In the genomic region with DNA sequence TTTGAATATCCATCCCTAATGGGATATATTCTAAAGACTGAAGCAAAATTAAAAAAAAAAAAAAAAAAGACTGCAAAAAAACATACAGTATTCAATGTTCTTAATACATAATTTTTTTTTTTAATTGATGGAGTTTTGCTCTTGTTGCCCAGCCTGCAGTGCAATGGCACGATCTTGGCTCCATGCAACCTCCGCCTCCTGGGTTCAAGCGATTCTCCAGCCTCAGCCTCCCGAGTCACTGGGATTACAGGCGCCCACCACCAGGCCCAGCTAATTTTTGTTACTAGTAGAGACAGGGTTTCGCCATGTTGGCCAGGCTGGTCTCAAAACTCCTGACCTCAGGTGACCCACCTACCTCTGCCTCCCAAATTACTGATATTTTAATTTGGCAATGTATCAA, we compare ENCODE assay signal across 18 cellular contexts. TPM values are rescaled to one million over a fixed set of nuclear protein-coding genes. Genes with fewer than 3 reads are reported as not detected.
A peak's percentile ranks its signal among the peaks of the same experiment; 100 is the strongest.
DNase-seq lines count a peak whose midpoint lies in the region; ATAC-seq and TF ChIP-seq lines count a peak whose summit lies in the region.
"Had no signal": no experiment of that assay in that cellular context is flagged by ENCODE, and none has a peak within 500 bp of the region (broad histone marks: within the 10 kb centered on the region; RNA-seq: fewer than 3 reads in every experiment).

No MANE protein-coding gene starts in this region.

- H3K27ac ChIP-seq in CD4-positive, alpha-beta T cell (ENCODE audit: low read depth, low read length), result no peak overlapping the region

- no peak for DNase-seq in activated CD4-positive, alpha-beta T cell treated with anti-CD3 and anti-CD28 coated beads, Interleukin-2, amount 10 ng/mL, durations not matched to agents 24 days and 14 days
- no peak for DNase-seq in activated CD4-positive, alpha-beta T cell treated with anti-CD3 and anti-CD28 coated beads, Interleukin-2, amount 50 U/mL, for 48 hours
- DNase-seq in CD4-positive, alpha-beta T cell, result no peak
- DNase-seq in activated CD8-positive, alpha-beta T cell treated with anti-CD3 and anti-CD28 coated beads for 36 hours, result no peak
- DNase-seq in effector memory CD8-positive, alpha-beta T cell, result no peak
- no peak for DNase-seq in HEK293T (ENCODE audit: extremely low spot score)
- DNase-seq: 8988T, Calu3, GF-D8, GOT3, NCI-H1105 treated with DMSO at 0.1 percent for 48 hours, NCI-H1694, NCI-H510A treated with DMSO at 0.1 percent for 48 hours, NCI-H774, SHP77 had no signal

- peaks cover under 1% of the 10 kb centered on the region for H3K9me3 ChIP-seq in CD4-positive, alpha-beta T cell (ENCODE audit: control insufficient read depth, low read length)

- H3K27ac Mint-ChIP-seq in activated CD4-positive, alpha-beta T cell treated with anti-CD3 and anti-CD28 coated beads, Interleukin-2, amount 10 ng/mL, durations not matched to agents 24 days and 14 days, result peak overlapping the region; percentile 2
- H3K27ac Mint-ChIP-seq in CD4-positive, alpha-beta T cell, result peak overlapping the region; percentile 83
- peak overlapping the region; percentile 89 for H3K27ac Mint-ChIP-seq in activated CD8-positive, alpha-beta T cell treated with anti-CD3 and anti-CD28 coated beads for 36 hours
- peak overlapping the region; percentile 13 to 24 for H3K27ac Mint-ChIP-seq in effector memory CD8-positive, alpha-beta T cell

- no peak overlapping the region for H3K4me3 Mint-ChIP-seq in activated CD4-positive, alpha-beta T cell treated with anti-CD3 and anti-CD28 coated beads, Interleukin-2, amount 10 ng/mL, durations not matched to agents 24 days and 14 days
- no peak overlapping the region for H3K4me3 Mint-ChIP-seq in CD4-positive, alpha-beta T cell
- H3K4me3 Mint-ChIP-seq in activated CD8-positive, alpha-beta T cell treated with anti-CD3 and anti-CD28 coated beads for 36 hours, result no peak overlapping the region
- peak overlapping the region in 1 of 2 donors; percentile 20 for H3K4me3 Mint-ChIP-seq in effector memory CD8-positive, alpha-beta T cell

- H3K36me3 Mint-ChIP-seq in activated CD4-positive, alpha-beta T cell treated with anti-CD3 and anti-CD28 coated beads, Interleukin-2, amount 10 ng/mL, durations not matched to agents 24 days and 14 days (ENCODE audit: low read depth), result peaks cover 34% of the 10 kb centered on the region
- peaks cover 29% of the 10 kb centered on the region for H3K36me3 Mint-ChIP-seq in CD4-positive, alpha-beta T cell (ENCODE audit: low read depth)
- H3K36me3 Mint-ChIP-seq in activated CD8-positive, alpha-beta T cell treated with anti-CD3 and anti-CD28 coated beads for 36 hours (ENCODE audit: low read depth), result peaks cover 36% of the 10 kb centered on the region
- peaks cover 25% of the 10 kb centered on the region for H3K36me3 Mint-ChIP-seq in effector memory CD8-positive, alpha-beta T cell (ENCODE audit: insufficient read depth)

- intact Hi-C loops in activated CD4-positive, alpha-beta T cell treated with anti-CD3 and anti-CD28 coated beads, Interleukin-2, amount 10 ng/mL, durations not matched to agents 24 days and 14 days (cut with micrococcal nuclease), result no loop called here
- intact Hi-C loops in CD4-positive, alpha-beta T cell (cut with DNase I, micrococcal nuclease), result loop anchor here in 1 of 2 experiments (5.0 kb wide), 1 partner anchor 40 kb away; no protein-coding TSS in a partner anchor
- intact Hi-C loops in activated CD8-positive, alpha-beta T cell treated with anti-CD3 and anti-CD28 coated beads for 36 hours (cut with micrococcal nuclease), result no loop called here

- no peaks in the 10 kb centered on the region for H3K27me3 Mint-ChIP-seq in activated CD4-positive, alpha-beta T cell treated with anti-CD3 and anti-CD28 coated beads, Interleukin-2, amount 10 ng/mL, durations not matched to agents 24 days and 14 days
- no peaks in the 10 kb centered on the region for H3K27me3 Mint-ChIP-seq in CD4-positive, alpha-beta T cell
- H3K27me3 Mint-ChIP-seq in activated CD8-positive, alpha-beta T cell treated with anti-CD3 and anti-CD28 coated beads for 36 hours, result no peaks in the 10 kb centered on the region
- no peaks in the 10 kb centered on the region for H3K27me3 Mint-ChIP-seq in effector memory CD8-positive, alpha-beta T cell

- POLR2A ChIA-PET in CD4-positive, alpha-beta T cell (lab: Charles Lee), result interaction anchor here (1.2 to 2.6 kb wide), 4 partner anchors 16 to 67 kb away, joined by 3 to 24 read pairs (median 6); partner anchors contain the start of gene NOL7
- POLR2A ChIA-PET in activated CD8-positive, alpha-beta T cell treated with anti-CD3 and anti-CD28 coated beads for 36 hours (lab: Charles Lee), result interaction anchor here (0.6 to 0.7 kb wide), 3 partner anchors 9 to 41 kb away, joined by 3 read pairs; no protein-coding TSS in a partner anchor
- POLR2A ChIA-PET in HEK293T (lab: Yijun Ruan, JAX), result no interaction called here

- no peak for ATAC-seq in CD4-positive, alpha-beta T cell (ENCODE audit: poor library complexity)
- ATAC-seq in activated CD8-positive, alpha-beta T cell treated with anti-CD3 and anti-CD28 coated beads for 36 hours, result no peak
- no peak for ATAC-seq in effector memory CD8-positive, alpha-beta T cell (replicated peaks)
- ATAC-seq in HG02642 (IDR thresholded peaks at IDR 0.05; ENCODE audit: poor library complexity, unreplicated experiment), result no peak
- no peak for ATAC-seq in HG02870 (IDR thresholded peaks at IDR 0.05; ENCODE audit: unreplicated experiment)
- ATAC-seq: HepG2 had no signal

- CTCF ChIA-PET in CD4-positive, alpha-beta T cell (lab: Charles Lee), result interaction anchor here (1.2 kb wide), 1 partner anchor 14 kb away, joined by 3 read pairs; no protein-coding TSS in a partner anchor
- CTCF ChIA-PET in activated CD8-positive, alpha-beta T cell treated with anti-CD3 and anti-CD28 coated beads for 36 hours (lab: Charles Lee), result no interaction called here
- CTCF ChIA-PET in HEK293T (lab: Yijun Ruan, JAX), result no interaction called here

- peaks cover 35% of the 10 kb centered on the region for H3K4me1 Mint-ChIP-seq in activated CD4-positive, alpha-beta T cell treated with anti-CD3 and anti-CD28 coated beads, Interleukin-2, amount 10 ng/mL, durations not matched to agents 24 days and 14 days
- H3K4me1 Mint-ChIP-seq in CD4-positive, alpha-beta T cell (ENCODE audit: low read depth), result peaks cover 68% of the 10 kb centered on the region
- peaks cover 51% of the 10 kb centered on the region for H3K4me1 Mint-ChIP-seq in activated CD8-positive, alpha-beta T cell treated with anti-CD3 and anti-CD28 coated beads for 36 hours (ENCODE audit: low read depth)
- H3K4me1 Mint-ChIP-seq in effector memory CD8-positive, alpha-beta T cell (ENCODE audit: low read depth in 2 of 2), result peaks cover 40 to 63% of the 10 kb centered on the region in 2 donors

- no peaks in the 10 kb centered on the region for H3K27me3 ChIP-seq in CD4-positive, alpha-beta T cell (ENCODE audit: control insufficient read depth, insufficient read depth, low read length)

- peaks cover 5% of the 10 kb centered on the region for H3K9me3 Mint-ChIP-seq in activated CD4-positive, alpha-beta T cell treated with anti-CD3 and anti-CD28 coated beads, Interleukin-2, amount 10 ng/mL, durations not matched to agents 24 days and 14 days
- no peaks in the 10 kb centered on the region for H3K9me3 Mint-ChIP-seq in CD4-positive, alpha-beta T cell
- H3K9me3 Mint-ChIP-seq in activated CD8-positive, alpha-beta T cell treated with anti-CD3 and anti-CD28 coated beads for 36 hours, result peaks cover 4% of the 10 kb centered on the region
- no peaks in the 10 kb centered on the region for H3K9me3 Mint-ChIP-seq in effector memory CD8-positive, alpha-beta T cell

- TF ChIP-seq CTCF in CD4-positive, alpha-beta T cell (IDR thresholded peaks at IDR 0.05), result no peak
- TF ChIP-seq CTCF in activated CD8-positive, alpha-beta T cell treated with anti-CD3 and anti-CD28 coated beads for 36 hours (IDR thresholded peaks at IDR 0.05), result no peak

TF ChIP-seq in HEK293T, 16 proteins besides CTCF, POLR2A, EP300 and RAD21:
- TF ChIP-seq L3MBTL2 (conservative IDR thresholded peaks at IDR 0.05) (no peak), NFRKB (IDR thresholded peaks at IDR 0.05) (no peak), FOXA1 (IDR thresholded peaks at IDR 0.05) (no peak), SUZ12 (IDR thresholded peaks at IDR 0.05) (no peak), FOXK2 (IDR thresholded peaks at IDR 0.05) (no peak), TARDBP (IDR thresholded peaks at IDR 0.05) (no peak), BHLHE40 (IDR thresholded peaks at IDR 0.05; ENCODE audit: borderline replicate concordance) (no peak), ARNT (IDR thresholded peaks at IDR 0.05) (no peak), ZNF384 (IDR thresholded peaks at IDR 0.05) (no peak), FOXM1 (IDR thresholded peaks at IDR 0.05; ENCODE audit: borderline replicate concordance) (no peak), LEF1 (IDR thresholded peaks at IDR 0.05; ENCODE audit: borderline replicate concordance) (no peak), CTBP1 (IDR thresholded peaks at IDR 0.05; ENCODE audit: borderline replicate concordance) (no peak), HDGF (IDR thresholded peaks at IDR 0.05; ENCODE audit: borderline replicate concordance) (no peak)
- TF ChIP-seq, protein P1, sequence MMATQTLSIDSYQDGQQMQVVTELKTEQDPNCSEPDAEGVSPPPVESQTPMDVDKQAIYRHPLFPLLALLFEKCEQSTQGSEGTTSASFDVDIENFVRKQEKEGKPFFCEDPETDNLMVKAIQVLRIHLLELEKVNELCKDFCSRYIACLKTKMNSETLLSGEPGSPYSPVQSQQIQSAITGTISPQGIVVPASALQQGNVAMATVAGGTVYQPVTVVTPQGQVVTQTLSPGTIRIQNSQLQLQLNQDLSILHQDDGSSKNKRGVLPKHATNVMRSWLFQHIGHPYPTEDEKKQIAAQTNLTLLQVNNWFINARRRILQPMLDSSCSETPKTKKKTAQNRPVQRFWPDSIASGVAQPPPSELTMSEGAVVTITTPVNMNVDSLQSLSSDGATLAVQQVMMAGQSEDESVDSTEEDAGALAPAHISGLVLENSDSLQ (IDR thresholded peaks at IDR 0.05), result no peak
TF ChIP-seq in HEK293T: peak in this region for 0.

RNA-seq across cellular contexts. Expression of gene RANBP9, which starts 29.3 kb away (rescaled TPM):
- 52.6 and 56.2 TPM in 2 replicates for total RNA-seq in activated CD4-positive, alpha-beta T cell treated with anti-CD3 and anti-CD28 coated beads, Interleukin-2, amount 10 ng/mL, durations not matched to agents 24 days and 14 days
- total RNA-seq in CD4-positive, alpha-beta T cell, result 10 to 100 TPM; 60.8 to 62.9 TPM
- 10 to 100 TPM; 53.3 to 56.2 TPM for total RNA-seq in activated CD8-positive, alpha-beta T cell treated with anti-CD3 and anti-CD28 coated beads for 36 hours

Comparison
In these comparisons a context has a peak if more than half of its experiments do, and no peak if none do; other contexts are left out.
1. H3K27ac Mint-ChIP-seq: peak in every context shown above with its lines; median percentile 89 in activated CD8-positive, alpha-beta T cell treated with anti-CD3 and anti-CD28 coated beads for 36 hours; 83 in CD4-positive, alpha-beta T cell; 18 in effector memory CD8-positive, alpha-beta T cell; 2 in activated CD4-positive, alpha-beta T cell treated with anti-CD3 and anti-CD28 coated beads, Interleukin-2, amount 10 ng/mL, durations not matched to agents 24 days and 14 days.